ENCODE assay signal across 7 cellular contexts in genomic region chr1:45521413-45522323, GRCh38. TPM values are rescaled to one million over a fixed set of nuclear protein-coding genes. Genes with fewer than 3 reads are reported as not detected.
DNase-seq lines count a peak whose midpoint lies in the region; ATAC-seq and TF ChIP-seq lines count a peak whose summit lies in the region.

TSS of gene PRDX1 (minus strand) at chr1:45521884. CDS start at chr1:45519043, 2,841 bp downstream.

- in situ Hi-C loops in astrocyte of the cerebellum (cut with HindIII; ENCODE audit: low sequenced_read_pairs) = no loop called here

- H4K20me1 ChIP-seq in hepatocyte (ENCODE audit: insufficient read depth, poor library complexity, severe bottlenecking) = peaks cover 21% of the 10 kb centered on the region

- peak; percentile 4 for TF ChIP-seq CTCF in astrocyte of the cerebellum (IDR thresholded peaks at IDR 0.05; ENCODE audit: low read depth, low read length, missing control alignments)
- TF ChIP-seq CTCF in hepatocyte (IDR thresholded peaks at IDR 0.05; ENCODE audit: poor library complexity) = no peak

- WGBS in hepatocyte (ENCODE audit: low lambda C conversion rate, missing lambda C conversion rate) = 1% methylated on average over 60 of the region's 72 CpGs

- DNase-seq in NCI-H187 treated with DMSO at 0.1 percent for 48 hours (lab: John Stamatoyannopoulos, UW) = peak; percentile 86
- DNase-seq in T-helper 22 cell (ENCODE audit: low read depth) = peak; percentile 92
- DNase-seq in astrocyte of the cerebellum (ENCODE audit: low read depth) = peak; percentile 82
- DNase-seq in hepatocyte (ENCODE audit: low spot score) = peak; percentile 97
- DNase-seq in retina = peak; percentile 98

- H3K36me3 ChIP-seq in hepatocyte (replicated peaks; ENCODE audit: insufficient read depth, low read depth) = no peaks in the 10 kb centered on the region

- H3K9me3 ChIP-seq in hepatocyte (ENCODE audit: low read depth) = no peaks in the 10 kb centered on the region

- no peaks in the 10 kb centered on the region for H3K27me3 ChIP-seq in hepatocyte

- H2AFZ ChIP-seq in hepatocyte = peak within 1 kb of the TSS; percentile 73

- peaks cover 38% of the 10 kb centered on the region for H3K79me2 ChIP-seq in hepatocyte

- H3K9me2 ChIP-seq in hepatocyte (replicated peaks; ENCODE audit: insufficient read depth) = no peaks in the 10 kb centered on the region

- ATAC-seq in GM18499 (IDR thresholded peaks at IDR 0.05; ENCODE audit: insufficient read depth, unreplicated experiment) (peak; percentile 72), HG02943 (IDR thresholded peaks at IDR 0.05; ENCODE audit: low read depth, unreplicated experiment) (peak; percentile 72)

- peaks cover 7% of the 10 kb centered on the region for H3K4me1 ChIP-seq in hepatocyte (ENCODE audit: insufficient read depth)

- peak within 1 kb of the TSS; percentile 98 for H3K4me3 ChIP-seq in astrocyte of the cerebellum (ENCODE audit: low read depth, low read length)
- H3K4me3 ChIP-seq in hepatocyte = peak within 1 kb of the TSS; percentile 99

- peak within 1 kb of the TSS; percentile 90 for H3K27ac ChIP-seq in hepatocyte

- peak within 1 kb of the TSS; percentile 75 for H3K4me2 ChIP-seq in hepatocyte

RNA-seq across cellular contexts. Expression of gene PRDX1, which starts in this region (rescaled TPM):
- 523 and 532 TPM in 2 replicates for total RNA-seq in hepatocyte
- polyA plus RNA-seq in hepatocyte = 660 and 666 TPM in 2 replicates

Comparison
In these comparisons a context has a peak if more than half of its experiments do, and no peak if none do; other contexts are left out.
1. Peak in every context shown above with its lines: DNase-seq, ATAC-seq, H3K4me3 ChIP-seq and H3K27ac ChIP-seq.